ENCODE assay signal across 30 cellular contexts in the genomic region with DNA sequence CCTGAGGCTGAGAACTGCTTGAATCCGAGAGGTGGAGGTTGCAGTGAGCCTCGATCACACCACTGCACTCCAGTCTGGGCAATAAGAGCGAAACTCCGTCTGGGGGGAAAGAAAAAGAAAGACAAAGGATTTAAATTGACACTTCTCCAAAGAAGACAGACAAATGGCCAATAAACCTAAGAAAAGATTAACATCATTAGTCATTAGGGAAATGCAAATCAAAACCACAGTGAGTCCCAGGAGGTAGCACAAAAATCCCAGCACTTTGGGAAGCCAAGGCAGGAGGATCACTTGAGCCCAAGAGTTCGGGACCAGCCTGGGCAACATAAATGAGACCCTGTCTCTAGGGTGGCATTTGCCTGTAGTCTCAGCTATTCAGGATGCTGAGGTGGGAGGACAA. TPM values are rescaled to one million over a fixed set of nuclear protein-coding genes. Genes with fewer than 3 reads are reported as not detected.
"Had no signal": no experiment of that assay in that cellular context is flagged by ENCODE, and none has a peak within 500 bp of the region (broad histone marks: within the 10 kb centered on the region; RNA-seq: fewer than 3 reads in every experiment).

No MANE protein-coding gene starts in this region.

- DNase-seq: activated CD4-positive, alpha-beta memory T cell treated with anti-CD3 and anti-CD28 coated beads for 36 hours; activated CD4-positive, alpha-beta T cell treated with anti-CD3 and anti-CD28 coated beads, Interleukin-2, amount 10 ng/mL, durations not matched to agents 24 days and 14 days; activated CD4-positive, CD25-positive, alpha-beta regulatory T cell treated with anti-CD3 and anti-CD28 coated beads, Interleukin-2, amount 50 U/mL, for 72 hours; activated CD8-positive, alpha-beta memory T cell treated with anti-CD3 and anti-CD28 coated beads for 24 hours; activated gamma-delta T cell treated with Interleukin-2 at 50 U/mL for 16 hours; activated T-cell treated with anti-CD3 and anti-CD28 coated beads, Interleukin-2, amount 50 U/mL, for 48 hours; aorta; central memory CD4-positive, alpha-beta T cell; Kasumi-1; NCI-H1105 treated with DMSO at 0.1 percent for 48 hours; NCI-H1436 treated with DMSO at 0.1 percent for 48 hours; NCI-H187; NCI-H2081; NCI-H2171; NCI-H226; NCI-H526 treated with DMSO at 0.1 percent for 48 hours; NK-92 treated with Interleukin-12 subunit alpha and Interleukin-12 subunit beta, amount 100 ng/mL, for 24 hours; OCI-M1; Right ventricle myocardium superior; SJCRH30; SK-N-SH; T-helper 1 cell; WERI-Rb-1 had no signal

- H3K27me3 ChIP-seq: breast epithelium, SJCRH30 had no signal

- H3K4me3 ChIP-seq: breast epithelium, K562, SJCRH30 had no signal

- H3K4me1 ChIP-seq: breast epithelium had no signal

- H3K4me1 Mint-ChIP-seq: activated CD4-positive, alpha-beta T cell treated with anti-CD3 and anti-CD28 coated beads, Interleukin-2, amount 10 ng/mL, durations not matched to agents 24 days and 14 days had no signal

- H3K27ac ChIP-seq: breast epithelium, RWPE1, SJCRH30, WERI-Rb-1 had no signal

- H3K9me3 Mint-ChIP-seq: activated CD4-positive, alpha-beta memory T cell treated with anti-CD3 and anti-CD28 coated beads for 36 hours; activated CD4-positive, alpha-beta T cell treated with anti-CD3 and anti-CD28 coated beads, Interleukin-2, amount 10 ng/mL, durations not matched to agents 24 days and 14 days; activated naive CD4-positive, alpha-beta T cell treated with anti-CD3 and anti-CD28 coated beads, Interleukin-2, amount 50 U/mL, for 24 hours; activated T-helper 2 cell treated with anti-CD3 and anti-CD28 coated beads, Interferon-gamma antibody, Interleukin-2, Interleukin-4, amounts not matched to agents 10 μg/mL and 5 μg/mL and 100 μg/mL, durations not matched to agents 14 hours and 24 hours and 36 hours had no signal

- H3K27ac Mint-ChIP-seq: activated CD4-positive, alpha-beta memory T cell treated with anti-CD3 and anti-CD28 coated beads for 36 hours; activated CD4-positive, alpha-beta T cell treated with anti-CD3 and anti-CD28 coated beads, Interleukin-2, amount 10 ng/mL, durations not matched to agents 24 days and 14 days; activated naive CD4-positive, alpha-beta T cell treated with anti-CD3 and anti-CD28 coated beads, Interleukin-2, amount 50 U/mL, for 24 hours; activated T-helper 2 cell treated with anti-CD3 and anti-CD28 coated beads, Interferon-gamma antibody, Interleukin-2, Interleukin-4, amounts not matched to agents 10 μg/mL and 5 μg/mL and 100 μg/mL, durations not matched to agents 14 hours and 24 hours and 36 hours had no signal

- H3K27me3 Mint-ChIP-seq: activated CD4-positive, alpha-beta memory T cell treated with anti-CD3 and anti-CD28 coated beads for 36 hours; activated CD4-positive, alpha-beta T cell treated with anti-CD3 and anti-CD28 coated beads, Interleukin-2, amount 10 ng/mL, durations not matched to agents 24 days and 14 days; activated naive CD4-positive, alpha-beta T cell treated with anti-CD3 and anti-CD28 coated beads, Interleukin-2, amount 50 U/mL, for 24 hours had no signal

- H3K4me2 ChIP-seq: SK-N-SH had no signal

- ATAC-seq: K562, Panc1 had no signal

- H3K9me3 ChIP-seq: breast epithelium, SJCRH30, SK-N-SH had no signal

- FAIRE-seq: K562 had no signal

- H3K9ac ChIP-seq: SK-N-SH had no signal

- H3K4me3 Mint-ChIP-seq: activated CD4-positive, alpha-beta memory T cell treated with anti-CD3 and anti-CD28 coated beads for 36 hours; activated CD4-positive, alpha-beta T cell treated with anti-CD3 and anti-CD28 coated beads, Interleukin-2, amount 10 ng/mL, durations not matched to agents 24 days and 14 days; activated naive CD4-positive, alpha-beta T cell treated with anti-CD3 and anti-CD28 coated beads, Interleukin-2, amount 50 U/mL, for 24 hours had no signal

RNA-seq across cellular contexts. Expression of a gene that starts 38.7 kb away (rescaled TPM):
- total RNA-seq: K562, NCI-H460, SJCRH30 had no signal
